ENCODE assay signal across 18 cellular contexts in genomic region chr4:73731968-73732610, GRCh38. TPM values are rescaled to one million over a fixed set of nuclear protein-coding genes. Genes with fewer than 3 reads are reported as not detected.
DNase-seq lines count a peak whose midpoint lies in the region; ATAC-seq and TF ChIP-seq lines count a peak whose summit lies in the region.
"Had no signal": no experiment of that assay in that cellular context is flagged by ENCODE, and none has a peak within 500 bp of the region (broad histone marks: within the 10 kb centered on the region; RNA-seq: fewer than 3 reads in every experiment).

No MANE protein-coding gene starts in this region.

- DNase-seq in left ventricle myocardium superior (no peak), Right ventricle myocardium inferior (ENCODE audit: missing footprints) (no peak), SKM-1 treated with dmso at 0.1 percent for 144 hours (lab: John Stamatoyannopoulos, UW; ENCODE audit: unreplicated experiment) (peak; percentile 98), inferior parietal cortex (ENCODE audit: extremely low spot score) (peak; percentile 6), upper lobe of right lung (no peak), ureter (ENCODE audit: low spot score) (no peak), left colon (no peak)
- no peak for DNase-seq in effector memory CD4-positive, alpha-beta T cell
- DNase-seq: activated B cell treated with CpG ODN at 0.5 μM for 24 hours; activated CD8-positive, alpha-beta memory T cell treated with anti-CD3 and anti-CD28 coated beads for 24 hours; caudate nucleus; foreskin keratinocyte; MM.1S; NCI-H2107; NCI-H69; stimulated activated naive CD4-positive, alpha-beta T cell had no signal

- H3K9me3 ChIP-seq in upper lobe of right lung = no peaks in the 10 kb centered on the region
- H3K9me3 ChIP-seq in effector memory CD4-positive, alpha-beta T cell (ENCODE audit: control insufficient read depth, low read length) = no peaks in the 10 kb centered on the region
- H3K9me3 ChIP-seq: adrenal gland had no signal

- H3K27me3 ChIP-seq in upper lobe of right lung = no peaks in the 10 kb centered on the region
- H3K27me3 ChIP-seq in effector memory CD4-positive, alpha-beta T cell (replicated peaks; ENCODE audit: control insufficient read depth, insufficient read depth, low read length, poor library complexity, severe bottlenecking) = no peaks in the 10 kb centered on the region
- H3K27me3 ChIP-seq: adrenal gland, foreskin keratinocyte had no signal

- peaks cover 28% of the 10 kb centered on the region for H3K4me1 ChIP-seq in upper lobe of right lung
- no peaks in the 10 kb centered on the region for H3K4me1 ChIP-seq in effector memory CD4-positive, alpha-beta T cell (ENCODE audit: control insufficient read depth, insufficient read depth, low read length, poor library complexity, severe bottlenecking)

- no peaks in the 10 kb centered on the region for H3K36me3 ChIP-seq in upper lobe of right lung
- no peaks in the 10 kb centered on the region for H3K36me3 ChIP-seq in effector memory CD4-positive, alpha-beta T cell (ENCODE audit: control insufficient read depth, insufficient read depth, low read length)
- H3K36me3 ChIP-seq: adrenal gland had no signal

- intact Hi-C loops in left ventricle myocardium superior (cut with micrococcal nuclease) = no loop called here
- intact Hi-C loops in Right ventricle myocardium inferior (cut with DNase I) = loop anchor here (5.0 to 10.0 kb wide), 4 partner anchors 35 to 305 kb away; partner anchors contain the start of genes CXCL1 and CXCL3
- intact Hi-C loops in upper lobe of right lung (cut with DNase I) = no loop called here
- intact Hi-C loops in left colon (cut with DNase I, micrococcal nuclease) = no loop called here

- no peak overlapping the region for H3K4me3 ChIP-seq in upper lobe of right lung
- no peak overlapping the region for H3K4me3 ChIP-seq in effector memory CD4-positive, alpha-beta T cell (ENCODE audit: insufficient read depth, low read depth, low read length, poor library complexity, severe bottlenecking)
- H3K4me3 ChIP-seq: adrenal gland had no signal

- no peak for TF ChIP-seq CTCF in upper lobe of right lung (IDR thresholded peaks at IDR 0.05)

- peak; percentile 26 for ATAC-seq in left ventricle myocardium superior
- no peak for ATAC-seq in Right ventricle myocardium inferior
- peak; percentile 70 for ATAC-seq in upper lobe of right lung
- no peak for ATAC-seq in left colon
- ATAC-seq: CD8-positive, alpha-beta T cell; foreskin keratinocyte had no signal

- H3K27ac ChIP-seq in upper lobe of right lung = peak overlapping the region; percentile 30
- H3K27ac ChIP-seq in effector memory CD4-positive, alpha-beta T cell (ENCODE audit: insufficient read depth, low read length, poor library complexity, severe bottlenecking) = no peak overlapping the region
- H3K27ac ChIP-seq: foreskin keratinocyte had no signal

RNA-seq across cellular contexts. Expression of gene CXCL8, which starts 8.3 kb away (rescaled TPM):
- total RNA-seq in left ventricle myocardium superior = 1.2 TPM
- not detected for total RNA-seq in Right ventricle myocardium inferior
- total RNA-seq in upper lobe of right lung = 10.7 TPM
- 0.44 TPM for total RNA-seq in ureter
- total RNA-seq in left colon = 1 to 10 TPM; 1.8 to 1.9 TPM

Comparison
In these comparisons a context has a peak if more than half of its experiments do, and no peak if none do; other contexts are left out.
1. ATAC-seq: peak in left ventricle myocardium superior (single experiment) and upper lobe of right lung (single experiment); none in Right ventricle myocardium inferior (single experiment) and left colon (single experiment).
2. DNase-seq: peak in SKM-1 treated with dmso at 0.1 percent for 144 hours (single experiment) and inferior parietal cortex (single experiment); none in left ventricle myocardium superior (single experiment), Right ventricle myocardium inferior (single experiment), upper lobe of right lung (single experiment), effector memory CD4-positive, alpha-beta T cell (0 of 3), ureter (single experiment) and left colon (0 of 2).